37 cellular contexts compared by ENCODE assay signal in the genomic region with DNA sequence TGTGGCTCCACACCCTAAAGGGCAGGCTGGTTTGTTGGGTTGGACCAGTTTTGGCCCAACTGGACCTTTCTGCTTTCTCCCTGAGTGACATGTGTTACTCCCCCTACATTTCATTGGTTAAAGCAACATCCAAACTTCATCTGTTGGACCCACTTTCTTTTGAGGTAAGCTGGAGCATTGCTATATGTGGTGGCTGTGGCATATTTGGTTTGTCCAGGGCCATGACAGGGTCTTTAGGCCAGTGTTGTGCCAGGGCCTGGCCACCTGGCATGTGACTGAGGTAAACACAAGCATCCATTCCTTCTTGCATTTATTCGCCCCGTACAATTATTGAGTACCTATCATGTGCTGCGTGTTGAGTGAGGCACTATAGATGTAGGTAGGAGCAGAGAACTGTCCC. TPM values are rescaled to one million over a fixed set of nuclear protein-coding genes. Genes with fewer than 3 reads are reported as not detected.
"Had no signal": no experiment of that assay in that cellular context is flagged by ENCODE, and none has a peak within 500 bp of the region (broad histone marks: within the 10 kb centered on the region; RNA-seq: fewer than 3 reads in every experiment).

No MANE protein-coding gene starts in this region.

- H3K4me3 ChIP-seq: adrenal gland, body of pancreas, breast epithelium had no signal

- ATAC-seq: activated CD8-positive, alpha-beta T cell treated with anti-CD3 and anti-CD28 coated beads for 36 hours; activated naive CD4-positive, alpha-beta T cell treated with anti-CD3 and anti-CD28 coated beads, Interleukin-2, amount 50 U/mL, for 72 hours; activated T-cell treated with anti-CD3 and anti-CD28 coated beads, Interleukin-2, amount 50 U/mL, for 4 hours; activated T-cell treated with anti-CD3 and anti-CD28 coated beads, Interleukin-2, amount 50 U/mL, for 72 hours; activated T-helper 17 cell treated with anti-CD3 and anti-CD28 coated beads, Interleukin-2, amount 50 U/mL, for 72 hours; body of pancreas had no signal

- DNase-seq: activated B cell treated with CpG ODN at 0.5 μM for 24 hours; activated CD4-positive, alpha-beta memory T cell treated with anti-CD3 and anti-CD28 coated beads for 36 hours; activated CD4-positive, alpha-beta T cell treated with anti-CD3 and anti-CD28 coated beads for 4 hours; activated CD4-positive, alpha-beta T cell treated with anti-CD3 and anti-CD28 coated beads, Interleukin-2, amount 50 U/mL, for 1 hour; activated CD4-positive, alpha-beta T cell treated with anti-CD3 and anti-CD28 coated beads, Interleukin-2, amount 50 U/mL, for 4 hours; activated CD4-positive, CD25-positive, alpha-beta regulatory T cell treated with anti-CD3 and anti-CD28 coated beads, Interleukin-2, amount 50 U/mL, for 72 hours; activated CD8-positive, alpha-beta memory T cell treated with anti-CD3 and anti-CD28 coated beads for 24 hours; activated CD8-positive, alpha-beta memory T cell treated with anti-CD3 and anti-CD28 coated beads, Interleukin-2, amount 50 U/mL, for 4 hours; activated CD8-positive, alpha-beta T cell treated with anti-CD3 and anti-CD28 coated beads for 36 hours; activated effector memory CD4-positive, alpha-beta T cell treated with anti-CD3 and anti-CD28 coated beads, Interleukin-2, amount 50 U/mL, for 16 hours; activated gamma-delta T cell treated with Interleukin-2 at 50 U/mL for 16 hours; activated naive CD4-positive, alpha-beta T cell; activated naive CD4-positive, alpha-beta T cell treated with anti-CD3 and anti-CD28 coated beads for 36 hours; activated naive CD4-positive, alpha-beta T cell treated with anti-CD3 and anti-CD28 coated beads, Interleukin-2, amount 50 U/mL, for 16 hours; activated naive CD8-positive, alpha-beta T cell treated with anti-CD3 and anti-CD28 coated beads for 36 hours; activated T-cell treated with anti-CD3 and anti-CD28 coated beads for 4 hours; activated T-cell treated with anti-CD3 and anti-CD28 coated beads, Interleukin-2, amount 50 U/mL, for 1 hour; activated T-cell treated with anti-CD3 and anti-CD28 coated beads, Interleukin-2, amount 50 U/mL, for 4 hours; activated T-cell treated with anti-CD3 and anti-CD28 coated beads, Interleukin-2, amount 50 U/mL, for 72 hours; adrenal gland; amniotic stem cell; aorta; body of pancreas; brain microvascular endothelial cell; central memory CD4-positive, alpha-beta T cell; T-helper 1 cell; T-helper 2 cell; T-helper 9 cell had no signal

- H3K36me3 ChIP-seq: adrenal gland, brain microvascular endothelial cell, breast epithelium had no signal

- H3K27ac ChIP-seq: adrenal gland, body of pancreas, brain microvascular endothelial cell, breast epithelium, VCaP had no signal

- H3K4me3 Mint-ChIP-seq: activated B cell treated with CpG ODN at 0.5 μM for 24 hours; activated CD4-positive, alpha-beta memory T cell treated with anti-CD3 and anti-CD28 coated beads for 36 hours; activated CD4-positive, alpha-beta T cell treated with anti-CD3 and anti-CD28 coated beads, Interleukin-2, amount 10 ng/mL, durations not matched to agents 24 days and 14 days; activated CD8-positive, alpha-beta T cell treated with anti-CD3 and anti-CD28 coated beads for 36 hours; activated naive CD4-positive, alpha-beta T cell treated with anti-CD3 and anti-CD28 coated beads for 36 hours; activated naive CD8-positive, alpha-beta T cell treated with anti-CD3 and anti-CD28 coated beads for 36 hours; activated T-cell treated with anti-CD3 and anti-CD28 coated beads, Interleukin-2, amount 50 U/mL, for 4 hours; activated T-cell treated with anti-CD3 and anti-CD28 coated beads, Interleukin-2, amount 50 U/mL, for 72 hours; activated T-helper 1 cell treated with anti-CD3 and anti-CD28 coated beads, Interleukin-12 subunit alpha, Interleukin-12 subunit beta, Interleukin-2, Interleukin-4 antibody, amounts not matched to agents 30 ng/mL and 10 ng/mL and 1 ng/mL, durations not matched to agents 14 hours and 24 hours and 36 hours; activated T-helper 17 cell treated with anti-CD3 and anti-CD28 coated beads, Interleukin-2, amount 50 U/mL, for 72 hours; T-helper 1 cell treated with Interleukin-12 subunit alpha and Interleukin-12 subunit beta and Interleukin-4 antibody, amounts not matched to agents 30 μg/mL and 1 μg/mL, for 36 hours; T-helper 2 cell treated with Interferon-gamma antibody and Interleukin-4, amounts not matched to agents 5 μg/mL and 100 μg/mL, for 36 hours had no signal

- H3K4me1 ChIP-seq: adrenal gland, body of pancreas, breast epithelium had no signal

- H3K27me3 Mint-ChIP-seq: activated CD4-positive, alpha-beta T cell treated with anti-CD3 and anti-CD28 coated beads, Interleukin-2, amount 10 ng/mL, durations not matched to agents 24 days and 14 days; activated CD8-positive, alpha-beta T cell treated with anti-CD3 and anti-CD28 coated beads for 36 hours had no signal

- H3K9me3 ChIP-seq: adrenal gland, body of pancreas, breast epithelium had no signal

- H3K4me1 Mint-ChIP-seq: activated B cell treated with CpG ODN at 0.5 μM for 24 hours had no signal

- H3K27ac Mint-ChIP-seq: activated B cell treated with CpG ODN at 0.5 μM for 24 hours; activated CD4-positive, alpha-beta memory T cell treated with anti-CD3 and anti-CD28 coated beads for 36 hours; activated CD4-positive, alpha-beta T cell treated with anti-CD3 and anti-CD28 coated beads, Interleukin-2, amount 10 ng/mL, durations not matched to agents 24 days and 14 days; activated CD8-positive, alpha-beta T cell treated with anti-CD3 and anti-CD28 coated beads for 36 hours; activated naive CD4-positive, alpha-beta T cell treated with anti-CD3 and anti-CD28 coated beads for 36 hours; activated naive CD8-positive, alpha-beta T cell treated with anti-CD3 and anti-CD28 coated beads for 36 hours; activated T-cell treated with anti-CD3 and anti-CD28 coated beads, Interleukin-2, amount 50 U/mL, for 72 hours; activated T-helper 1 cell treated with anti-CD3 and anti-CD28 coated beads, Interleukin-12 subunit alpha, Interleukin-12 subunit beta, Interleukin-2, Interleukin-4 antibody, amounts not matched to agents 30 ng/mL and 10 ng/mL and 1 ng/mL, durations not matched to agents 14 hours and 24 hours and 36 hours; activated T-helper 17 cell treated with anti-CD3 and anti-CD28 coated beads, Interleukin-2, amount 50 U/mL, for 72 hours; T-helper 1 cell treated with Interleukin-12 subunit alpha and Interleukin-12 subunit beta and Interleukin-4 antibody, amounts not matched to agents 30 μg/mL and 1 μg/mL, for 36 hours; T-helper 2 cell treated with Interferon-gamma antibody and Interleukin-4, amounts not matched to agents 5 μg/mL and 100 μg/mL, for 36 hours had no signal

- H3K36me3 Mint-ChIP-seq: activated CD4-positive, alpha-beta memory T cell treated with anti-CD3 and anti-CD28 coated beads for 36 hours had no signal

- H3K27me3 ChIP-seq: adrenal gland, body of pancreas, brain microvascular endothelial cell, breast epithelium had no signal

RNA-seq across cellular contexts. Expression of gene MARCO, which starts 36.8 kb away (rescaled TPM):
- total RNA-seq: activated B cell treated with CpG ODN at 0.5 μM for 24 hours; activated CD4-positive, alpha-beta memory T cell treated with anti-CD3 and anti-CD28 coated beads for 36 hours; activated CD4-positive, alpha-beta T cell treated with anti-CD3 and anti-CD28 coated beads, Interleukin-2, amount 10 ng/mL, durations not matched to agents 24 days and 14 days; activated CD8-positive, alpha-beta T cell treated with anti-CD3 and anti-CD28 coated beads for 36 hours; activated naive CD4-positive, alpha-beta T cell treated with anti-CD3 and anti-CD28 coated beads for 36 hours; activated naive CD4-positive, alpha-beta T cell treated with anti-CD3 and anti-CD28 coated beads, Interleukin-2, amount 50 U/mL, for 72 hours; activated naive CD8-positive, alpha-beta T cell treated with anti-CD3 and anti-CD28 coated beads for 36 hours; activated T-cell treated with anti-CD3 and anti-CD28 coated beads, Interleukin-2, amount 50 U/mL, for 72 hours; activated T-helper 1 cell treated with anti-CD3 and anti-CD28 coated beads, Interleukin-12 subunit alpha, Interleukin-12 subunit beta, Interleukin-2, Interleukin-4 antibody, amounts not matched to agents 30 ng/mL and 10 ng/mL and 1 ng/mL, durations not matched to agents 14 hours and 24 hours and 36 hours; activated T-helper 17 cell treated with anti-CD3 and anti-CD28 coated beads, Interleukin-2, amount 50 U/mL, for 72 hours; astrocyte had no signal

RNA-seq across cellular contexts. Expression of gene EN1, which starts 57.8 kb away (rescaled TPM):
- total RNA-seq: activated B cell treated with CpG ODN at 0.5 μM for 24 hours; activated CD4-positive, alpha-beta memory T cell treated with anti-CD3 and anti-CD28 coated beads for 36 hours; activated CD4-positive, alpha-beta T cell treated with anti-CD3 and anti-CD28 coated beads, Interleukin-2, amount 10 ng/mL, durations not matched to agents 24 days and 14 days; activated CD8-positive, alpha-beta T cell treated with anti-CD3 and anti-CD28 coated beads for 36 hours; activated naive CD4-positive, alpha-beta T cell treated with anti-CD3 and anti-CD28 coated beads for 36 hours; activated naive CD4-positive, alpha-beta T cell treated with anti-CD3 and anti-CD28 coated beads, Interleukin-2, amount 50 U/mL, for 72 hours; activated naive CD8-positive, alpha-beta T cell treated with anti-CD3 and anti-CD28 coated beads for 36 hours; activated T-cell treated with anti-CD3 and anti-CD28 coated beads, Interleukin-2, amount 50 U/mL, for 4 hours; activated T-cell treated with anti-CD3 and anti-CD28 coated beads, Interleukin-2, amount 50 U/mL, for 72 hours; activated T-helper 1 cell treated with anti-CD3 and anti-CD28 coated beads, Interleukin-12 subunit alpha, Interleukin-12 subunit beta, Interleukin-2, Interleukin-4 antibody, amounts not matched to agents 30 ng/mL and 10 ng/mL and 1 ng/mL, durations not matched to agents 14 hours and 24 hours and 36 hours; activated T-helper 17 cell treated with anti-CD3 and anti-CD28 coated beads, Interleukin-2, amount 50 U/mL, for 72 hours; aorta; body of pancreas had no signal
- polyA plus RNA-seq: aorta had no signal
